Comparison of ENCODE assay signal across 27 cellular contexts in genomic region chr1:86860020-86860419, GRCh38.
"Had no signal": no experiment of that assay in that cellular context is flagged by ENCODE, and none has a peak within 500 bp of the region (broad histone marks: within the 10 kb centered on the region; RNA-seq: fewer than 3 reads in every experiment).

No MANE protein-coding gene starts in this region.

- H3K9ac ChIP-seq: KMS-11, SK-N-SH had no signal

- ATAC-seq: activated T-cell treated with anti-CD3 and anti-CD28 coated beads, Interleukin-2, amount 50 U/mL, for 4 hours; body of pancreas; Panc1; Right ventricle myocardium inferior had no signal

- H3K9me3 ChIP-seq: adrenal gland, body of pancreas, SK-N-SH had no signal

- H3K4me3 ChIP-seq: adrenal gland, body of pancreas had no signal

- DNase-seq: activated B cell treated with CpG ODN at 0.5 μM for 24 hours; activated CD4-positive, alpha-beta T cell treated with anti-CD3 and anti-CD28 coated beads for 1 hour; activated CD4-positive, alpha-beta T cell treated with anti-CD3 and anti-CD28 coated beads, Interleukin-2, amount 10 ng/mL, durations not matched to agents 24 days and 14 days; activated CD4-positive, alpha-beta T cell treated with anti-CD3 and anti-CD28 coated beads, Interleukin-2, amount 50 U/mL, for 48 hours; activated effector memory CD4-positive, alpha-beta T cell treated with anti-CD3 and anti-CD28 coated beads, Interleukin-2, amount 50 U/mL, for 16 hours; activated naive CD4-positive, alpha-beta T cell treated with anti-CD3 and anti-CD28 coated beads for 36 hours; activated naive CD8-positive, alpha-beta T cell treated with anti-CD3 and anti-CD28 coated beads for 36 hours; activated T-cell treated with anti-CD3 and anti-CD28 coated beads, Interleukin-2, amount 50 U/mL, for 4 hours; adrenal gland; aorta; body of pancreas; NCI-H1092; NCI-H1417 treated with DMSO at 0.1 percent for 48 hours; NCI-H1694; NCI-H2029; NCI-H2107; NCI-H2171 treated with DMSO at 0.1 percent for 48 hours; NCI-H226; NCI-H526; NCI-H82; RPMI8226; SK-N-SH; SW 1271 had no signal

- H3K27me3 ChIP-seq: adrenal gland, body of pancreas had no signal

- H3K36me3 ChIP-seq: adrenal gland had no signal

- H3K4me1 ChIP-seq: body of pancreas had no signal

- H3K4me2 ChIP-seq: KMS-11, SK-N-SH had no signal

- H3K27ac ChIP-seq: adrenal gland, body of pancreas, KMS-11 had no signal

- FAIRE-seq: bronchial epithelial cell had no signal
